In the genomic region with DNA sequence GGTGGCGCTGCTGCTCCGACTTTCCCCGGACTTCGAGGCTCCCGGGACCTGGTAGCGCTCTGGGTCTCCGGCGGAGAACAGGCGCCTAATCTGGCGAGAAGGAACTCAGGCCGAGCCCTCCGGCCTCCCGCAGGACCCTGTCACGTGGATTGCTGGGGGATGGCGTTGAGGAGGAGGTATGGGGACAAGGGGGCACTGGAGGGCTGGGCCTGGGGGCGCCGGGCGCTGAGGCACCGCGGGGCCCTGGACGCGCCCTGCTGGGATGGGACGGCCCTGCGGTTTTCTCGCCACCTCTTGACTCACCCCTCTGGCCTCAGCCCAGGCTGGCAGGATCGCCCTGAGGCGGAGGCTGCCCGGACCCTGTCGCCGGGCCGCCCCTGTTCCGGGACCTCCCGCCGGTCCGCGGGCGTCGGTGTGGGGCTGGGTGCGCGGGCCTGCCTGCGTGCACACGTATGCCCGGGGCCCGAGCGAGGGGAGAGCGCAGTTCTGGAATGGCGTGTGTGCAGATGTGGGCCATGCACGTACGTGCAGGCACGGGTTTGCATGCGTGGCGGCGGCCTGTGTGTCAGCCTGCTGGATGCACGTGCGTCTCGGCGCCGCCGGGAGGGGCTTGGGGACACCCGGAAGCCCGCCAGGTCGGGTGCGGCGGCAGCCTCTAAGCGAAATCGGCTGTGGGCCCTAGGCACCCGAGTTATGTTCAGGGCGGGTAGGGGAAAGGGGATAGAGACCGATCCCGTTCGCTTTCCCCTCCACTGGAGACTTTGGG, we compare ENCODE assay signal across 8 cellular contexts. TPM values are rescaled to one million over a fixed set of nuclear protein-coding genes. Genes with fewer than 3 reads are reported as not detected.
A peak's percentile ranks its signal among the peaks of the same experiment; 100 is the strongest.
DNase-seq lines count a peak whose midpoint lies in the region; ATAC-seq and TF ChIP-seq lines count a peak whose summit lies in the region.

No MANE protein-coding gene starts in this region.

- H3K27me3 Mint-ChIP-seq in WTC11 (ENCODE audit: low read depth) = 0 out of 2 replicates have a peak, but pooled peaks cover 2% of the 10 kb centered on the region

- peaks cover 33% of the 10 kb centered on the region for H3K4me1 ChIP-seq in mammary epithelial cell (ENCODE audit: insufficient read depth, low read length)

- peak overlapping the region; percentile 92 for H3K9ac ChIP-seq in mammary epithelial cell (ENCODE audit: insufficient read depth, low read length)

- in situ Hi-C loops in mammary epithelial cell (cut with MboI; ENCODE audit: low sequenced_read_pairs in 2 of 2) = loop anchor here in 1 of 2 donors (5.0 kb wide), 2 partner anchors 95 to 175 kb away; no protein-coding TSS in a partner anchor

- intact Hi-C loops in mammary epithelial cell (cut with micrococcal nuclease) = loop anchor here (1.0 to 10.0 kb wide), 4 partner anchors 31 to 830 kb away; partner anchors contain the start of gene CSK

- peaks cover under 1% of the 10 kb centered on the region for H3K36me3 ChIP-seq in mammary epithelial cell (ENCODE audit: insufficient read depth, low read length)
- no peaks in the 10 kb centered on the region for H3K36me3 ChIP-seq in kidney epithelial cell (ENCODE audit: control insufficient read depth, insufficient read depth, low read length)

- BruUV-seq in mammary epithelial cell (replicated peaks; lab: Mats Ljungman, UMichigan) = no TSS peak

- dilution Hi-C loops in mammary epithelial cell (cut with HindIII; ENCODE audit: low sequenced_read_pairs) = no loop called here

- no peaks in the 10 kb centered on the region for H3K27me3 ChIP-seq in mammary epithelial cell (ENCODE audit: insufficient read depth, low read length)
- H3K27me3 ChIP-seq in kidney epithelial cell (ENCODE audit: control insufficient read depth, insufficient read depth, low read length) = no peaks in the 10 kb centered on the region

- peak overlapping the region; percentile 80 for H2AFZ ChIP-seq in mammary epithelial cell (ENCODE audit: low read depth, low read length)

- CTCF ChIA-PET in WTC11 (lab: Charles Lee) (interaction anchor here (0.6 to 4.4 kb wide), 28 partner anchors 11 to 444 kb away, joined by 3 to 51 read pairs (median 5); partner anchors contain the start of genes MAN2C1 and PPCDC), mammary epithelial cell (lab: Charles Lee; ENCODE audit: low non-redundant PET) (interaction anchor here (1.2 kb wide), 1 partner anchor 173 kb away, joined by 7 read pairs; no protein-coding TSS in a partner anchor)

- H3K4me3 Mint-ChIP-seq in WTC11 = peak overlapping the region; percentile 87

- no peaks in the 10 kb centered on the region for H3K9me3 Mint-ChIP-seq in WTC11

- H3K4me1 Mint-ChIP-seq in WTC11 = peaks cover 53% of the 10 kb centered on the region

- ATAC-seq in GM21723 (IDR thresholded peaks at IDR 0.05; ENCODE audit: unreplicated experiment) (peak; percentile 19), WTC11 (peak; percentile 0)

- H4K20me1 ChIP-seq in mammary epithelial cell (ENCODE audit: insufficient read depth, low read length) = peaks cover 7% of the 10 kb centered on the region

- peak overlapping the region; percentile 89 for H3K27ac ChIP-seq in mammary epithelial cell (ENCODE audit: insufficient read depth, low read depth, low read length)

- WGBS in mammary epithelial cell (ENCODE audit: low coverage, missing lambda C conversion rate) = 1% methylated on average over 28 of the region's 71 CpGs

- H3K4me3 ChIP-seq in mammary epithelial cell (replicated peaks in 1 of 3; ENCODE audit: insufficient read depth in 1 of 3, low read depth in 2 of 3, low read length in 3 of 3) (peak overlapping the region; percentile 78 to 95 (median 87)), kidney epithelial cell (ENCODE audit: low read depth, low read length) (peak overlapping the region; percentile 69)

- peaks cover 8% of the 10 kb centered on the region; the same call in 1 of the 2 replicates for H3K36me3 Mint-ChIP-seq in WTC11

- POLR2A ChIA-PET in WTC11 (lab: Charles Lee) = no interaction called here

- no peaks in the 10 kb centered on the region for H3K9me3 ChIP-seq in mammary epithelial cell (replicated peaks; ENCODE audit: insufficient read depth, low read length)

- H3K27ac Mint-ChIP-seq in WTC11 = no peak overlapping the region

- peaks cover 57% of the 10 kb centered on the region for H3K79me2 ChIP-seq in mammary epithelial cell (ENCODE audit: insufficient read depth, low read length)

- peak; percentile 29 for DNase-seq in GF-D8 (lab: John Stamatoyannopoulos, UW)
- DNase-seq in LoVo (ENCODE audit: low spot score) = peak; percentile 75
- DNase-seq in WTC11 (ENCODE audit: low spot score) = peak; percentile 62
- DNase-seq in mammary epithelial cell = peak; percentile 68
- DNase-seq in kidney epithelial cell (ENCODE audit: low read depth) = no peak
- peak; percentile 73 to 78 for DNase-seq in stimulated activated CD4-positive, alpha-beta T cell treated with anti-CD3 and anti-CD28 coated beads, Interleukin-1b, Interleukin-23, amount 100 ng/mL, for 4 hours (ENCODE audit: low read depth in 2 of 2)
- DNase-seq in DMS114 treated with DMSO at 0.1 percent for 48 hours (lab: John Stamatoyannopoulos, UW; ENCODE audit: unreplicated experiment) = no peak

- H3K4me2 ChIP-seq in mammary epithelial cell (ENCODE audit: insufficient read depth, low read depth, low read length) = peak overlapping the region; percentile 91

- no peak for TF ChIP-seq CTCF in WTC11 (IDR thresholded peaks at IDR 0.05)
- TF ChIP-seq CTCF in mammary epithelial cell (conservative IDR thresholded peaks at IDR 0.05 in 1 of 2, IDR thresholded peaks at IDR 0.05 in 1 of 2; ENCODE audit: extremely low read depth in 1 of 2, insufficient read depth in 1 of 2, low read depth in 1 of 2, low read length in 2 of 2) = no peak
- TF ChIP-seq CTCF in kidney epithelial cell (IDR thresholded peaks at IDR 0.05; ENCODE audit: insufficient read depth, low read length, poor library complexity, severe bottlenecking) = no peak

TF ChIP-seq in WTC11, 78 proteins besides CTCF, POLR2A, EP300 and RAD21 (continues in another document):
- TF ChIP-seq CDX4 (CRISPR knock-in tag; IDR thresholded peaks at IDR 0.05; ENCODE audit: borderline replicate concordance) = no peak
- no peak for TF ChIP-seq TEAD1 (CRISPR knock-in tag; IDR thresholded peaks at IDR 0.05)
- no peak for TF ChIP-seq NR3C1 (CRISPR knock-in tag; conservative IDR thresholded peaks at IDR 0.05; ENCODE audit: low read depth)
- no peak for TF ChIP-seq SP1 (CRISPR knock-in tag; conservative IDR thresholded peaks at IDR 0.05)
- no peak for TF ChIP-seq KAT7 (CRISPR knock-in tag; IDR thresholded peaks at IDR 0.05; ENCODE audit: borderline replicate concordance)
- TF ChIP-seq ARID4B (CRISPR knock-in tag; IDR thresholded peaks at IDR 0.05; ENCODE audit: borderline replicate concordance) = peak; percentile 0
- no peak for TF ChIP-seq ZNF671 (CRISPR knock-in tag; IDR thresholded peaks at IDR 0.05)

RNA-seq across cellular contexts. Expression of gene C15orf39, which starts 0.8 kb away (rescaled TPM):
- total RNA-seq in WTC11 (2021) (39.9 to 52.8 TPM (median 41.6 TPM) in 3 replicates), mammary epithelial cell (10 to 100 TPM in 1 of 2 donors, 1 to 10 TPM in 1; 3.8 to 22.8 TPM), kidney epithelial cell (26.8 and 34.8 TPM in 2 replicates)
- 9.0 TPM for polyA plus RNA-seq in mammary epithelial cell
- 31.5 TPM for polyA minus RNA-seq in mammary epithelial cell

RNA-seq across cellular contexts. Expression of gene GOLGA6C, which starts 55.7 kb away (rescaled TPM):
- total RNA-seq in WTC11 (2021) = 0.52 to 0.60 TPM (median 0.55 TPM) in 3 replicates
- not detected for total RNA-seq in mammary epithelial cell
- polyA plus RNA-seq in mammary epithelial cell = not detected
- not detected for polyA minus RNA-seq in mammary epithelial cell
- not detected in 2 replicates for total RNA-seq in kidney epithelial cell

Comparison
In these comparisons a context has a peak if more than half of its experiments do, and no peak if none do; other contexts are left out.
1. DNase-seq: peak in GF-D8 (single experiment), LoVo (single experiment), WTC11 (single experiment), mammary epithelial cell (single experiment) and stimulated activated CD4-positive, alpha-beta T cell treated with anti-CD3 and anti-CD28 coated beads, Interleukin-1b, Interleukin-23, amount 100 ng/mL, for 4 hours (2 of 2); none in kidney epithelial cell (single experiment) and DMS114 treated with DMSO at 0.1 percent for 48 hours (single experiment).